ENCODE assay signal across 1 cellular context in the genomic region with DNA sequence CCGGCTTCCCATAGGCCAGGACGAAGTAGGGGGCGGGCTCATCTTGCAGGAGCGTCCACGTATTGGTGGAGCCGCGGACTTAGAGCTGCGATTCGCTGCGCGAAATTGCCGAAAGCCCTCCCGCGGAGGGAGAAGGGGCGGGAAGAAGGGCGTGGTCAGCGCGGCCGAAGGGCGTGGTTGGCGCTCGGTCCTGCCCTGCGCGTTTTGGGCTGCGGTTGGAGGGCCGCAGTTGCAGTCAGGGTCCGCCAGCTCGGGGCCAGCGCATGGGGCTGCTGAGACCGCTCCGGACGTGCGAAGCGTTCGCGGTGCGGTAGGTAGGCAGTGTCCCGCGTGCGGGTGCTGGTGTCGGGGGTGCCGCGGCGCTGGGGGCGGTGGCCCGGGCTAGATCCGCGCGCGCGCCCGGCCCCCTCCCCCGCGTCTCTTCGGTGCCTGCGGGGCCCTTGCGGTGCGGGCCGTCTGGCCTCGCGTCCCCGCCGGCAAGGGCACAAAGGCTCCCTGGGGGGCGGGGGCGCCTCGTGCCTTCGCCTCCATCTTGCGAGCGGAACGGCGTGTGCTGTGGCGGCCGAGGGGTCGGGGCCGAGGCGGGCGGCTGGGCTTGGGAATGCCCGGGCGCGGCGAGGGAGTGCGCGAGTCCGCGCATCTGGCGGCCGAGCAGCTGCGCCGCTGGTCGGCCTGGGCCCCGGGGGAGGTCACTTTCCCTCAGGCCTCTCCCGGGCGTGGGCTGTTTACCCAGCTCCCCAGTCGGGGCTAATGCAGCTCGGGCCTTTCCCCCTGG.
TF ChIP-seq lines count a peak whose summit lies in the region.

A gene with protein sequence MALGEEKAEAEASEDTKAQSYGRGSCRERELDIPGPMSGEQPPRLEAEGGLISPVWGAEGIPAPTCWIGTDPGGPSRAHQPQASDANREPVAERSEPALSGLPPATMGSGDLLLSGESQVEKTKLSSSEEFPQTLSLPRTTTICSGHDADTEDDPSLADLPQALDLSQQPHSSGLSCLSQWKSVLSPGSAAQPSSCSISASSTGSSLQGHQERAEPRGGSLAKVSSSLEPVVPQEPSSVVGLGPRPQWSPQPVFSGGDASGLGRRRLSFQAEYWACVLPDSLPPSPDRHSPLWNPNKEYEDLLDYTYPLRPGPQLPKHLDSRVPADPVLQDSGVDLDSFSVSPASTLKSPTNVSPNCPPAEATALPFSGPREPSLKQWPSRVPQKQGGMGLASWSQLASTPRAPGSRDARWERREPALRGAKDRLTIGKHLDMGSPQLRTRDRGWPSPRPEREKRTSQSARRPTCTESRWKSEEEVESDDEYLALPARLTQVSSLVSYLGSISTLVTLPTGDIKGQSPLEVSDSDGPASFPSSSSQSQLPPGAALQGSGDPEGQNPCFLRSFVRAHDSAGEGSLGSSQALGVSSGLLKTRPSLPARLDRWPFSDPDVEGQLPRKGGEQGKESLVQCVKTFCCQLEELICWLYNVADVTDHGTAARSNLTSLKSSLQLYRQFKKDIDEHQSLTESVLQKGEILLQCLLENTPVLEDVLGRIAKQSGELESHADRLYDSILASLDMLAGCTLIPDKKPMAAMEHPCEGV (plus strand): TSS at position 202 of the 775 bp plus-strand sequence. CDS start 13,029 bp downstream, outside the sequence.

TF ChIP-seq in K562, 482 proteins besides CTCF, POLR2A, EP300 and RAD21 (continued from another document and continues in another):
- TF ChIP-seq, protein P1, sequence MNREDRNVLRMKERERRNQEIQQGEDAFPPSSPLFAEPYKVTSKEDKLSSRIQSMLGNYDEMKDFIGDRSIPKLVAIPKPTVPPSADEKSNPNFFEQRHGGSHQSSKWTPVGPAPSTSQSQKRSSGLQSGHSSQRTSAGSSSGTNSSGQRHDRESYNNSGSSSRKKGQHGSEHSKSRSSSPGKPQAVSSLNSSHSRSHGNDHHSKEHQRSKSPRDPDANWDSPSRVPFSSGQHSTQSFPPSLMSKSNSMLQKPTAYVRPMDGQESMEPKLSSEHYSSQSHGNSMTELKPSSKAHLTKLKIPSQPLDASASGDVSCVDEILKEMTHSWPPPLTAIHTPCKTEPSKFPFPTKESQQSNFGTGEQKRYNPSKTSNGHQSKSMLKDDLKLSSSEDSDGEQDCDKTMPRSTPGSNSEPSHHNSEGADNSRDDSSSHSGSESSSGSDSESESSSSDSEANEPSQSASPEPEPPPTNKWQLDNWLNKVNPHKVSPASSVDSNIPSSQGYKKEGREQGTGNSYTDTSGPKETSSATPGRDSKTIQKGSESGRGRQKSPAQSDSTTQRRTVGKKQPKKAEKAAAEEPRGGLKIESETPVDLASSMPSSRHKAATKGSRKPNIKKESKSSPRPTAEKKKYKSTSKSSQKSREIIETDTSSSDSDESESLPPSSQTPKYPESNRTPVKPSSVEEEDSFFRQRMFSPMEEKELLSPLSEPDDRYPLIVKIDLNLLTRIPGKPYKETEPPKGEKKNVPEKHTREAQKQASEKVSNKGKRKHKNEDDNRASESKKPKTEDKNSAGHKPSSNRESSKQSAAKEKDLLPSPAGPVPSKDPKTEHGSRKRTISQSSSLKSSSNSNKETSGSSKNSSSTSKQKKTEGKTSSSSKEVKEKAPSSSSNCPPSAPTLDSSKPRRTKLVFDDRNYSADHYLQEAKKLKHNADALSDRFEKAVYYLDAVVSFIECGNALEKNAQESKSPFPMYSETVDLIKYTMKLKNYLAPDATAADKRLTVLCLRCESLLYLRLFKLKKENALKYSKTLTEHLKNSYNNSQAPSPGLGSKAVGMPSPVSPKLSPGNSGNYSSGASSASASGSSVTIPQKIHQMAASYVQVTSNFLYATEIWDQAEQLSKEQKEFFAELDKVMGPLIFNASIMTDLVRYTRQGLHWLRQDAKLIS (CRISPR knock-in tag; IDR thresholded peaks at IDR 0.05): 0 out of 2 replicates have a peak, but pooled peaks have one; percentile 62
- TF ChIP-seq MCM2 (IDR thresholded peaks at IDR 0.05; ENCODE audit: low read depth) (no peak), HDAC2 (IDR thresholded peaks at IDR 0.05) (no peak), ZSCAN32 (CRISPR knock-in tag; IDR thresholded peaks at IDR 0.05) (0 out of 2 replicates have a peak, but pooled peaks have one; percentile 31), NCOA2 (IDR thresholded peaks at IDR 0.05; ENCODE audit: partially characterized antibody in 2 of 2) (no peak), STAG1 (CRISPR knock-in tag; IDR thresholded peaks at IDR 0.05; ENCODE audit: borderline replicate concordance) (peak; percentile 60), ZNF263 (CRISPR knock-in tag; IDR thresholded peaks at IDR 0.05; ENCODE audit: borderline replicate concordance) (no peak), ZNF695 (CRISPR knock-in tag; IDR thresholded peaks at IDR 0.05) (0 out of 2 replicates have a peak, but pooled peaks have one; percentile 14), ZKSCAN3 (CRISPR knock-in tag; IDR thresholded peaks at IDR 0.05) (no peak), RFX1 (IDR thresholded peaks at IDR 0.05) (no peak), SMAD2 (IDR thresholded peaks at IDR 0.05; ENCODE audit: low read depth, low read length) (no peak), ZFP1 (CRISPR knock-in tag; IDR thresholded peaks at IDR 0.05) (no peak), MIER1 (IDR thresholded peaks at IDR 0.05; ENCODE audit: low read depth) (no peak), ZNF668 (CRISPR knock-in tag; IDR thresholded peaks at IDR 0.05) (no peak), ZNF24 (IDR thresholded peaks at IDR 0.05) (no peak), NR3C1 (CRISPR knock-in tag; IDR thresholded peaks at IDR 0.05) (0 out of 2 replicates have a peak, but pooled peaks have one; percentile 42), MED1 (CRISPR knock-in tag; IDR thresholded peaks at IDR 0.05; ENCODE audit: borderline replicate concordance) (0 out of 2 replicates have a peak, but pooled peaks have one; percentile 76), KAT8 (IDR thresholded peaks at IDR 0.05; ENCODE audit: low read depth) (no peak), EZH2 (IDR thresholded peaks at IDR 0.05; ENCODE audit: borderline replicate concordance, low read depth, low read length) (no peak), MTF1 (CRISPR knock-in tag; IDR thresholded peaks at IDR 0.05; ENCODE audit: borderline replicate concordance) (no peak)
- TF ChIP-seq, protein P2, sequence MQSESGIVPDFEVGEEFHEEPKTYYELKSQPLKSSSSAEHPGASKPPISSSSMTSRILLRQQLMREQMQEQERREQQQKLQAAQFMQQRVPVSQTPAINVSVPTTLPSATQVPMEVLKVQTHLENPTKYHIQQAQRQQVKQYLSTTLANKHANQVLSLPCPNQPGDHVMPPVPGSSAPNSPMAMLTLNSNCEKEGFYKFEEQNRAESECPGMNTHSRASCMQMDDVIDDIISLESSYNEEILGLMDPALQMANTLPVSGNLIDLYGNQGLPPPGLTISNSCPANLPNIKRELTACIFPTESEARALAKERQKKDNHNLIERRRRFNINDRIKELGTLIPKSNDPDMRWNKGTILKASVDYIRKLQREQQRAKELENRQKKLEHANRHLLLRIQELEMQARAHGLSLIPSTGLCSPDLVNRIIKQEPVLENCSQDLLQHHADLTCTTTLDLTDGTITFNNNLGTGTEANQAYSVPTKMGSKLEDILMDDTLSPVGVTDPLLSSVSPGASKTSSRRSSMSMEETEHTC (IDR thresholded peaks at IDR 0.05): no peak
- TF ChIP-seq, protein P3, sequence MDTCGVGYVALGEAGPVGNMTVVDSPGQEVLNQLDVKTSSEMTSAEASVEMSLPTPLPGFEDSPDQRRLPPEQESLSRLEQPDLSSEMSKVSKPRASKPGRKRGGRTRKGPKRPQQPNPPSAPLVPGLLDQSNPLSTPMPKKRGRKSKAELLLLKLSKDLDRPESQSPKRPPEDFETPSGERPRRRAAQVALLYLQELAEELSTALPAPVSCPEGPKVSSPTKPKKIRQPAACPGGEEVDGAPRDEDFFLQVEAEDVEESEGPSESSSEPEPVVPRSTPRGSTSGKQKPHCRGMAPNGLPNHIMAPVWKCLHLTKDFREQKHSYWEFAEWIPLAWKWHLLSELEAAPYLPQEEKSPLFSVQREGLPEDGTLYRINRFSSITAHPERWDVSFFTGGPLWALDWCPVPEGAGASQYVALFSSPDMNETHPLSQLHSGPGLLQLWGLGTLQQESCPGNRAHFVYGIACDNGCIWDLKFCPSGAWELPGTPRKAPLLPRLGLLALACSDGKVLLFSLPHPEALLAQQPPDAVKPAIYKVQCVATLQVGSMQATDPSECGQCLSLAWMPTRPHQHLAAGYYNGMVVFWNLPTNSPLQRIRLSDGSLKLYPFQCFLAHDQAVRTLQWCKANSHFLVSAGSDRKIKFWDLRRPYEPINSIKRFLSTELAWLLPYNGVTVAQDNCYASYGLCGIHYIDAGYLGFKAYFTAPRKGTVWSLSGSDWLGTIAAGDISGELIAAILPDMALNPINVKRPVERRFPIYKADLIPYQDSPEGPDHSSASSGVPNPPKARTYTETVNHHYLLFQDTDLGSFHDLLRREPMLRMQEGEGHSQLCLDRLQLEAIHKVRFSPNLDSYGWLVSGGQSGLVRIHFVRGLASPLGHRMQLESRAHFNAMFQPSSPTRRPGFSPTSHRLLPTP (IDR thresholded peaks at IDR 0.05; ENCODE audit: borderline replicate concordance, extremely low read depth, insufficient read length): no peak
- TF ChIP-seq, protein P4, sequence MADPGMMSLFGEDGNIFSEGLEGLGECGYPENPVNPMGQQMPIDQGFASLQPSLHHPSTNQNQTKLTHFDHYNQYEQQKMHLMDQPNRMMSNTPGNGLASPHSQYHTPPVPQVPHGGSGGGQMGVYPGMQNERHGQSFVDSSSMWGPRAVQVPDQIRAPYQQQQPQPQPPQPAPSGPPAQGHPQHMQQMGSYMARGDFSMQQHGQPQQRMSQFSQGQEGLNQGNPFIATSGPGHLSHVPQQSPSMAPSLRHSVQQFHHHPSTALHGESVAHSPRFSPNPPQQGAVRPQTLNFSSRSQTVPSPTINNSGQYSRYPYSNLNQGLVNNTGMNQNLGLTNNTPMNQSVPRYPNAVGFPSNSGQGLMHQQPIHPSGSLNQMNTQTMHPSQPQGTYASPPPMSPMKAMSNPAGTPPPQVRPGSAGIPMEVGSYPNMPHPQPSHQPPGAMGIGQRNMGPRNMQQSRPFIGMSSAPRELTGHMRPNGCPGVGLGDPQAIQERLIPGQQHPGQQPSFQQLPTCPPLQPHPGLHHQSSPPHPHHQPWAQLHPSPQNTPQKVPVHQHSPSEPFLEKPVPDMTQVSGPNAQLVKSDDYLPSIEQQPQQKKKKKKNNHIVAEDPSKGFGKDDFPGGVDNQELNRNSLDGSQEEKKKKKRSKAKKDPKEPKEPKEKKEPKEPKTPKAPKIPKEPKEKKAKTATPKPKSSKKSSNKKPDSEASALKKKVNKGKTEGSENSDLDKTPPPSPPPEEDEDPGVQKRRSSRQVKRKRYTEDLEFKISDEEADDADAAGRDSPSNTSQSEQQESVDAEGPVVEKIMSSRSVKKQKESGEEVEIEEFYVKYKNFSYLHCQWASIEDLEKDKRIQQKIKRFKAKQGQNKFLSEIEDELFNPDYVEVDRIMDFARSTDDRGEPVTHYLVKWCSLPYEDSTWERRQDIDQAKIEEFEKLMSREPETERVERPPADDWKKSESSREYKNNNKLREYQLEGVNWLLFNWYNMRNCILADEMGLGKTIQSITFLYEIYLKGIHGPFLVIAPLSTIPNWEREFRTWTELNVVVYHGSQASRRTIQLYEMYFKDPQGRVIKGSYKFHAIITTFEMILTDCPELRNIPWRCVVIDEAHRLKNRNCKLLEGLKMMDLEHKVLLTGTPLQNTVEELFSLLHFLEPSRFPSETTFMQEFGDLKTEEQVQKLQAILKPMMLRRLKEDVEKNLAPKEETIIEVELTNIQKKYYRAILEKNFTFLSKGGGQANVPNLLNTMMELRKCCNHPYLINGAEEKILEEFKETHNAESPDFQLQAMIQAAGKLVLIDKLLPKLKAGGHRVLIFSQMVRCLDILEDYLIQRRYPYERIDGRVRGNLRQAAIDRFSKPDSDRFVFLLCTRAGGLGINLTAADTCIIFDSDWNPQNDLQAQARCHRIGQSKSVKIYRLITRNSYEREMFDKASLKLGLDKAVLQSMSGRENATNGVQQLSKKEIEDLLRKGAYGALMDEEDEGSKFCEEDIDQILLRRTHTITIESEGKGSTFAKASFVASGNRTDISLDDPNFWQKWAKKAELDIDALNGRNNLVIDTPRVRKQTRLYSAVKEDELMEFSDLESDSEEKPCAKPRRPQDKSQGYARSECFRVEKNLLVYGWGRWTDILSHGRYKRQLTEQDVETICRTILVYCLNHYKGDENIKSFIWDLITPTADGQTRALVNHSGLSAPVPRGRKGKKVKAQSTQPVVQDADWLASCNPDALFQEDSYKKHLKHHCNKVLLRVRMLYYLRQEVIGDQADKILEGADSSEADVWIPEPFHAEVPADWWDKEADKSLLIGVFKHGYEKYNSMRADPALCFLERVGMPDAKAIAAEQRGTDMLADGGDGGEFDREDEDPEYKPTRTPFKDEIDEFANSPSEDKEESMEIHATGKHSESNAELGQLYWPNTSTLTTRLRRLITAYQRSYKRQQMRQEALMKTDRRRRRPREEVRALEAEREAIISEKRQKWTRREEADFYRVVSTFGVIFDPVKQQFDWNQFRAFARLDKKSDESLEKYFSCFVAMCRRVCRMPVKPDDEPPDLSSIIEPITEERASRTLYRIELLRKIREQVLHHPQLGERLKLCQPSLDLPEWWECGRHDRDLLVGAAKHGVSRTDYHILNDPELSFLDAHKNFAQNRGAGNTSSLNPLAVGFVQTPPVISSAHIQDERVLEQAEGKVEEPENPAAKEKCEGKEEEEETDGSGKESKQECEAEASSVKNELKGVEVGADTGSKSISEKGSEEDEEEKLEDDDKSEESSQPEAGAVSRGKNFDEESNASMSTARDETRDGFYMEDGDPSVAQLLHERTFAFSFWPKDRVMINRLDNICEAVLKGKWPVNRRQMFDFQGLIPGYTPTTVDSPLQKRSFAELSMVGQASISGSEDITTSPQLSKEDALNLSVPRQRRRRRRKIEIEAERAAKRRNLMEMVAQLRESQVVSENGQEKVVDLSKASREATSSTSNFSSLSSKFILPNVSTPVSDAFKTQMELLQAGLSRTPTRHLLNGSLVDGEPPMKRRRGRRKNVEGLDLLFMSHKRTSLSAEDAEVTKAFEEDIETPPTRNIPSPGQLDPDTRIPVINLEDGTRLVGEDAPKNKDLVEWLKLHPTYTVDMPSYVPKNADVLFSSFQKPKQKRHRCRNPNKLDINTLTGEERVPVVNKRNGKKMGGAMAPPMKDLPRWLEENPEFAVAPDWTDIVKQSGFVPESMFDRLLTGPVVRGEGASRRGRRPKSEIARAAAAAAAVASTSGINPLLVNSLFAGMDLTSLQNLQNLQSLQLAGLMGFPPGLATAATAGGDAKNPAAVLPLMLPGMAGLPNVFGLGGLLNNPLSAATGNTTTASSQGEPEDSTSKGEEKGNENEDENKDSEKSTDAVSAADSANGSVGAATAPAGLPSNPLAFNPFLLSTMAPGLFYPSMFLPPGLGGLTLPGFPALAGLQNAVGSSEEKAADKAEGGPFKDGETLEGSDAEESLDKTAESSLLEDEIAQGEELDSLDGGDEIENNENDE (IDR thresholded peaks at IDR 0.05; ENCODE audit: low read depth, low read length): no peak
- TF ChIP-seq, protein P5, sequence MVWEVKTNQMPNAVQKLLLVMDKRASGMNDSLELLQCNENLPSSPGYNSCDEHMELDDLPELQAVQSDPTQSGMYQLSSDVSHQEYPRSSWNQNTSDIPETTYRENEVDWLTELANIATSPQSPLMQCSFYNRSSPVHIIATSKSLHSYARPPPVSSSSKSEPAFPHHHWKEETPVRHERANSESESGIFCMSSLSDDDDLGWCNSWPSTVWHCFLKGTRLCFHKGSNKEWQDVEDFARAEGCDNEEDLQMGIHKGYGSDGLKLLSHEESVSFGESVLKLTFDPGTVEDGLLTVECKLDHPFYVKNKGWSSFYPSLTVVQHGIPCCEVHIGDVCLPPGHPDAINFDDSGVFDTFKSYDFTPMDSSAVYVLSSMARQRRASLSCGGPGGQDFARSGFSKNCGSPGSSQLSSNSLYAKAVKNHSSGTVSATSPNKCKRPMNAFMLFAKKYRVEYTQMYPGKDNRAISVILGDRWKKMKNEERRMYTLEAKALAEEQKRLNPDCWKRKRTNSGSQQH (CRISPR knock-in tag; IDR thresholded peaks at IDR 0.05): no peak
